In the genomic region with DNA sequence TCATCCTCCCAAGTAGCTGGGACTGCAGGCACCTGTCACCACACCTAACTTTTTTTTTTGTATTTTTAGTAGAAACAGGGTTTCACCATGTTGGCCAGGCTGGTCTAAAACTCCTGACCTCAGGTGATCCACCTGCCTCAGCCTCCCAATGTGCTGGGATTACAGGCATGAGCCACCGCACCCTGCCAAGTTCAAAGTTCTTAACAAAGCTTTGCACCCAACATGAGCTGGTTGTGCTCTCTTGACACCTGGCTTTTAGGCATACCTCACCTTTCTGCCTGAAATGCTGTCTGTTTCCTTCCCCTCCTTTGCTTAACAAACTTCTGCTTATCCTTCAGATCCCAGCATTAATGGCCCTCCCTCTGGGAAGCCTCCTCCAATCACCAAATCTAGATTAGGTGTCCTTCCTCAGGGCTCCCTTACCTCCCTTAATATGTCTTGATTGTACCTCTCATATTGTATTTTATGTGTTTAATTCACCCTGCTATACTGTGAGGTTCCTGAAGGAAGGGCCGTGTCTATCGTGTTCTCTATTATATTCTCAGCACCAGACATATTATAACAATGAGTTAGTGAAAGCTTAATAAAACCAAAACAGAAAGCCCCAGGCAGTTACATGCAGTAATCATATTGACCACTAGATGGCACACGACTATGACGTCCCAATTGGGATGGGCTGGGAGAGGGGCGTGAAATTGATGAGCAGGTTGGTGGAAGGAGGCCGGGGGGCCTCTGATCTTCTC, we compare ENCODE assay signal across 8 cellular contexts.
A peak's percentile ranks its signal among the peaks of the same experiment; 100 is the strongest.
DNase-seq lines count a peak whose midpoint lies in the region; ATAC-seq and TF ChIP-seq lines count a peak whose summit lies in the region.

No MANE protein-coding gene starts in this region.

- TF ChIP-seq EP300 in gastroesophageal sphincter (IDR thresholded peaks at IDR 0.05) = no peak

- H3K4me3 Mint-ChIP-seq in WTC11 = no peak overlapping the region

- 6 to 21% methylated on average over 2 to 7 of the region's 7 CpGs for WGBS in gastroesophageal sphincter (ENCODE audit: low coverage in 1 of 2), 2 donors

- ATAC-seq in HG03103 (IDR thresholded peaks at IDR 0.05; ENCODE audit: low read depth, unreplicated experiment) = peak; percentile 51
- peak; percentile 80 for ATAC-seq in WTC11
- ATAC-seq in gastroesophageal sphincter = no peak

- DNase-seq in GM06990 (ENCODE audit: extremely low read depth, insufficient read length) = no peak
- peak; percentile 44 for DNase-seq in WTC11 (ENCODE audit: low spot score)
- DNase-seq in retinal pigment epithelial cell (ENCODE audit: low read depth) = no peak
- DNase-seq in globus pallidus (ENCODE audit: low spot score) = no peak
- no peak for DNase-seq in amniotic stem cell (lab: John Stamatoyannopoulos, UW)
- no peak for DNase-seq in activated gamma-delta T cell treated with Interleukin-2 at 50 U/mL for 16 hours

- POLR2A ChIA-PET in WTC11 (lab: Charles Lee) = interaction anchor here (1.0 kb wide), 1 partner anchor 63 kb away, joined by 3 read pairs; a partner anchor contains a TSS

- TF ChIP-seq POLR2A in gastroesophageal sphincter (IDR thresholded peaks at IDR 0.05) = no peak

- H3K27me3 Mint-ChIP-seq in WTC11 (ENCODE audit: low read depth) = no peaks in the 10 kb centered on the region; the same call in 1 of the 2 replicates

- CTCF ChIA-PET in WTC11 (lab: Charles Lee) = interaction anchor here (0.5 to 2.6 kb wide), 61 partner anchors 8 to 396 kb away, joined by 3 to 34 read pairs (median 5); a partner anchor contains a TSS

- no peaks in the 10 kb centered on the region; the same call in 1 of the 2 replicates for H3K4me1 Mint-ChIP-seq in WTC11

- no peak overlapping the region; the same call in 1 of the 2 replicates for H3K27ac Mint-ChIP-seq in WTC11

- TF ChIP-seq CTCF in GM06990 (IDR thresholded peaks at IDR 0.05; ENCODE audit: insufficient read depth, low read length, poor library complexity, severe bottlenecking) (peak; percentile 84), WTC11 (IDR thresholded peaks at IDR 0.05) (peak; percentile 86), gastroesophageal sphincter (IDR thresholded peaks at IDR 0.05) (peak; percentile 60 to 82 (median 78)), retinal pigment epithelial cell (conservative IDR thresholded peaks at IDR 0.05; ENCODE audit: low read depth, low read length) (peak; percentile 84)

- H3K27me3 ChIP-seq in GM06990 (replicated peaks; ENCODE audit: control insufficient read depth, insufficient read depth, low read length) = no peaks in the 10 kb centered on the region
- H3K27me3 ChIP-seq in gastroesophageal sphincter = no peaks in the 10 kb centered on the region

- H3K36me3 ChIP-seq in GM06990 (ENCODE audit: control insufficient read depth, insufficient read depth, low read length) (no peaks in the 10 kb centered on the region), gastroesophageal sphincter (no peaks in the 10 kb centered on the region)

- no peaks in the 10 kb centered on the region for H3K4me1 ChIP-seq in gastroesophageal sphincter

- peaks cover 5% of the 10 kb centered on the region for H3K36me3 Mint-ChIP-seq in WTC11

- H3K27ac ChIP-seq in gastroesophageal sphincter = no peak overlapping the region

- peaks cover 16% of the 10 kb centered on the region for H3K9me3 Mint-ChIP-seq in WTC11

- H3K4me3 ChIP-seq in GM06990 (replicated peaks; ENCODE audit: low read depth, low read length) = no peak overlapping the region
- no peak overlapping the region for H3K4me3 ChIP-seq in gastroesophageal sphincter
- H3K4me3 ChIP-seq in retinal pigment epithelial cell (ENCODE audit: low read length) = no peak overlapping the region

- H3K9me3 ChIP-seq in gastroesophageal sphincter = peaks cover 0 to 12% (median 0%) of the 10 kb centered on the region in 3 donors

TF ChIP-seq in WTC11, 78 proteins besides CTCF, POLR2A, EP300 and RAD21:
- TF ChIP-seq JUN (CRISPR knock-in tag; IDR thresholded peaks at IDR 0.05) = no peak
- TF ChIP-seq ZNF671 (CRISPR knock-in tag; IDR thresholded peaks at IDR 0.05) = no peak
- TF ChIP-seq, protein P1, sequence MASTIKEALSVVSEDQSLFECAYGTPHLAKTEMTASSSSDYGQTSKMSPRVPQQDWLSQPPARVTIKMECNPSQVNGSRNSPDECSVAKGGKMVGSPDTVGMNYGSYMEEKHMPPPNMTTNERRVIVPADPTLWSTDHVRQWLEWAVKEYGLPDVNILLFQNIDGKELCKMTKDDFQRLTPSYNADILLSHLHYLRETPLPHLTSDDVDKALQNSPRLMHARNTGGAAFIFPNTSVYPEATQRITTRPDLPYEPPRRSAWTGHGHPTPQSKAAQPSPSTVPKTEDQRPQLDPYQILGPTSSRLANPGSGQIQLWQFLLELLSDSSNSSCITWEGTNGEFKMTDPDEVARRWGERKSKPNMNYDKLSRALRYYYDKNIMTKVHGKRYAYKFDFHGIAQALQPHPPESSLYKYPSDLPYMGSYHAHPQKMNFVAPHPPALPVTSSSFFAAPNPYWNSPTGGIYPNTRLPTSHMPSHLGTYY (CRISPR knock-in tag; IDR thresholded peaks at IDR 0.05) = no peak
- TF ChIP-seq ETV6 (CRISPR knock-in tag; IDR thresholded peaks at IDR 0.05) = no peak
- TF ChIP-seq ZNF232 (CRISPR knock-in tag; IDR thresholded peaks at IDR 0.05) = no peak
- TF ChIP-seq HMGA2 (CRISPR knock-in tag; IDR thresholded peaks at IDR 0.05) = no peak
- TF ChIP-seq SP1 (CRISPR knock-in tag; conservative IDR thresholded peaks at IDR 0.05) = no peak
- TF ChIP-seq, protein P2, sequence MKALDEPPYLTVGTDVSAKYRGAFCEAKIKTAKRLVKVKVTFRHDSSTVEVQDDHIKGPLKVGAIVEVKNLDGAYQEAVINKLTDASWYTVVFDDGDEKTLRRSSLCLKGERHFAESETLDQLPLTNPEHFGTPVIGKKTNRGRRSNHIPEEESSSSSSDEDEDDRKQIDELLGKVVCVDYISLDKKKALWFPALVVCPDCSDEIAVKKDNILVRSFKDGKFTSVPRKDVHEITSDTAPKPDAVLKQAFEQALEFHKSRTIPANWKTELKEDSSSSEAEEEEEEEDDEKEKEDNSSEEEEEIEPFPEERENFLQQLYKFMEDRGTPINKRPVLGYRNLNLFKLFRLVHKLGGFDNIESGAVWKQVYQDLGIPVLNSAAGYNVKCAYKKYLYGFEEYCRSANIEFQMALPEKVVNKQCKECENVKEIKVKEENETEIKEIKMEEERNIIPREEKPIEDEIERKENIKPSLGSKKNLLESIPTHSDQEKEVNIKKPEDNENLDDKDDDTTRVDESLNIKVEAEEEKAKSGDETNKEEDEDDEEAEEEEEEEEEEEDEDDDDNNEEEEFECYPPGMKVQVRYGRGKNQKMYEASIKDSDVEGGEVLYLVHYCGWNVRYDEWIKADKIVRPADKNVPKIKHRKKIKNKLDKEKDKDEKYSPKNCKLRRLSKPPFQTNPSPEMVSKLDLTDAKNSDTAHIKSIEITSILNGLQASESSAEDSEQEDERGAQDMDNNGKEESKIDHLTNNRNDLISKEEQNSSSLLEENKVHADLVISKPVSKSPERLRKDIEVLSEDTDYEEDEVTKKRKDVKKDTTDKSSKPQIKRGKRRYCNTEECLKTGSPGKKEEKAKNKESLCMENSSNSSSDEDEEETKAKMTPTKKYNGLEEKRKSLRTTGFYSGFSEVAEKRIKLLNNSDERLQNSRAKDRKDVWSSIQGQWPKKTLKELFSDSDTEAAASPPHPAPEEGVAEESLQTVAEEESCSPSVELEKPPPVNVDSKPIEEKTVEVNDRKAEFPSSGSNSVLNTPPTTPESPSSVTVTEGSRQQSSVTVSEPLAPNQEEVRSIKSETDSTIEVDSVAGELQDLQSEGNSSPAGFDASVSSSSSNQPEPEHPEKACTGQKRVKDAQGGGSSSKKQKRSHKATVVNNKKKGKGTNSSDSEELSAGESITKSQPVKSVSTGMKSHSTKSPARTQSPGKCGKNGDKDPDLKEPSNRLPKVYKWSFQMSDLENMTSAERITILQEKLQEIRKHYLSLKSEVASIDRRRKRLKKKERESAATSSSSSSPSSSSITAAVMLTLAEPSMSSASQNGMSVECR (CRISPR knock-in tag; IDR thresholded peaks at IDR 0.05; ENCODE audit: borderline replicate concordance) = no peak
- TF ChIP-seq, protein P3, sequence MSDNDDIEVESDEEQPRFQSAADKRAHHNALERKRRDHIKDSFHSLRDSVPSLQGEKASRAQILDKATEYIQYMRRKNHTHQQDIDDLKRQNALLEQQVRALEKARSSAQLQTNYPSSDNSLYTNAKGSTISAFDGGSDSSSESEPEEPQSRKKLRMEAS (CRISPR knock-in tag; IDR thresholded peaks at IDR 0.05) = no peak
